ENCODE assay signal across 8 cellular contexts in genomic region chr19:35000647-35001501, GRCh38. TPM values are rescaled to one million over a fixed set of nuclear protein-coding genes. Genes with fewer than 3 reads are reported as not detected.
A peak's percentile ranks its signal among the peaks of the same experiment; 100 is the strongest.
DNase-seq lines count a peak whose midpoint lies in the region; ATAC-seq and TF ChIP-seq lines count a peak whose summit lies in the region.

No MANE protein-coding gene starts in this region.

- intact Hi-C loops in esophagus muscularis mucosa (cut with DNase I) (no loop called here), tibial artery (cut with DNase I; ENCODE audit: low total_unique reads) (no loop called here)

- peak overlapping the region; percentile 60 for H3K4me3 ChIP-seq in BE2C (ENCODE audit: low read depth, low read length)
- H3K4me3 ChIP-seq in esophagus muscularis mucosa = peak overlapping the region; percentile 97 to 99 (median 98)
- peak overlapping the region; percentile 98 to 99 for H3K4me3 ChIP-seq in tibial artery

- no peak for TF ChIP-seq EP300 in esophagus muscularis mucosa (IDR thresholded peaks at IDR 0.05)

- H3K27me3 Mint-ChIP-seq in natural killer cell treated with Interleukin-12 subunit alpha and Interleukin-12 subunit beta and Interleukin-15 and Interleukin-18, amount 100 ng/mL, for 72 hours = no peaks in the 10 kb centered on the region

- peaks cover 45 to 56% of the 10 kb centered on the region in 2 donors for H3K4me1 Mint-ChIP-seq in natural killer cell treated with Interleukin-12 subunit alpha and Interleukin-12 subunit beta and Interleukin-15 and Interleukin-18, amount 100 ng/mL, for 72 hours (ENCODE audit: low read depth in 2 of 2)

- TF ChIP-seq CTCF in BE2C (IDR thresholded peaks at IDR 0.05; ENCODE audit: low read depth, low read length) = no peak
- no peak for TF ChIP-seq CTCF in esophagus muscularis mucosa (IDR thresholded peaks at IDR 0.05)
- no peak for TF ChIP-seq CTCF in tibial artery (IDR thresholded peaks at IDR 0.05)

- ATAC-seq in GM19455 (IDR thresholded peaks at IDR 0.05; ENCODE audit: unreplicated experiment) = peak; percentile 31
- peak; percentile 1 to 32 for ATAC-seq in natural killer cell treated with Interleukin-12 subunit alpha and Interleukin-12 subunit beta and Interleukin-15 and Interleukin-18, amount 100 ng/mL, for 72 hours

- no peaks in the 10 kb centered on the region for H3K4me1 ChIP-seq in BE2C
- H3K4me1 ChIP-seq in esophagus muscularis mucosa = peaks cover 62 to 78% (median 71%) of the 10 kb centered on the region in 4 donors
- H3K4me1 ChIP-seq in tibial artery = peaks cover 0 to 44% (median 29%) of the 10 kb centered on the region in 4 donors

- TF ChIP-seq POLR2A in esophagus muscularis mucosa (IDR thresholded peaks at IDR 0.05; ENCODE audit: low read depth) = no peak

- H3K4me3 Mint-ChIP-seq in natural killer cell treated with Interleukin-12 subunit alpha and Interleukin-12 subunit beta and Interleukin-15 and Interleukin-18, amount 100 ng/mL, for 72 hours = peak overlapping the region; percentile 96

- no peaks in the 10 kb centered on the region for H3K27me3 ChIP-seq in BE2C
- H3K27me3 ChIP-seq in esophagus muscularis mucosa = no peaks in the 10 kb centered on the region
- no peaks in the 10 kb centered on the region for H3K27me3 ChIP-seq in tibial artery

- H3K36me3 Mint-ChIP-seq in natural killer cell treated with Interleukin-12 subunit alpha and Interleukin-12 subunit beta and Interleukin-15 and Interleukin-18, amount 100 ng/mL, for 72 hours = peaks cover 6% of the 10 kb centered on the region

- 1% methylated on average over 29 of the region's 46 CpGs for WGBS in esophagus muscularis mucosa

- H3K9me3 ChIP-seq in BE2C (no peaks in the 10 kb centered on the region), esophagus muscularis mucosa (no peaks in the 10 kb centered on the region), tibial artery (no peaks in the 10 kb centered on the region)

- H3K36me3 ChIP-seq in BE2C = peaks cover 5% of the 10 kb centered on the region
- peaks cover 0 to 28% (median 10%) of the 10 kb centered on the region in 4 donors for H3K36me3 ChIP-seq in esophagus muscularis mucosa
- H3K36me3 ChIP-seq in tibial artery = peaks cover 0 to 19% (median 3%) of the 10 kb centered on the region in 3 donors

- H3K27ac ChIP-seq in esophagus muscularis mucosa (replicated peaks in 1 of 4) (peak overlapping the region; percentile 93 to 100 (median 99)), tibial artery (peak overlapping the region; percentile 89 to 99)

- H3K9me3 Mint-ChIP-seq in natural killer cell treated with Interleukin-12 subunit alpha and Interleukin-12 subunit beta and Interleukin-15 and Interleukin-18, amount 100 ng/mL, for 72 hours = no peaks in the 10 kb centered on the region

- peak; percentile 33 for DNase-seq in BE2C
- peak; percentile 82 for DNase-seq in NCI-H748 (lab: John Stamatoyannopoulos, UW; ENCODE audit: unreplicated experiment)
- DNase-seq in activated T-cell treated with anti-CD3 and anti-CD28 coated beads for 24 hours (ENCODE audit: low read depth) = peak; percentile 49
- no peak for DNase-seq in esophagus muscularis mucosa (ENCODE audit: extremely low spot score)
- DNase-seq in natural killer cell treated with Interleukin-12 subunit alpha and Interleukin-12 subunit beta and Interleukin-15 and Interleukin-18, amount 100 ng/mL, for 72 hours (ENCODE audit: low spot score) = no peak
- no peak for DNase-seq in tibial artery
- no peak for DNase-seq in effector CD8-positive, alpha-beta T cell (lab: John Stamatoyannopoulos, UW)

- peak overlapping the region; percentile 84 to 91 for H3K27ac Mint-ChIP-seq in natural killer cell treated with Interleukin-12 subunit alpha and Interleukin-12 subunit beta and Interleukin-15 and Interleukin-18, amount 100 ng/mL, for 72 hours

RNA-seq across cellular contexts. Expression of gene GRAMD1A, which starts 0.8 kb away (rescaled TPM):
- polyA plus RNA-seq in BE2C (2012; ENCODE audit: insufficient read depth, insufficient read length, low read depth) = 149 TPM
- total RNA-seq in esophagus muscularis mucosa = 10 to 100 TPM; 27.8 to 55.3 (median 52.1) TPM
- total RNA-seq in natural killer cell treated with Interleukin-12 subunit alpha and Interleukin-12 subunit beta and Interleukin-15 and Interleukin-18, amount 100 ng/mL, for 72 hours = 100 to 1,000 TPM in 1 of 2 donors, 10 to 100 TPM in 1; 57.8 to 106 TPM

RNA-seq across cellular contexts. Expression of gene SCN1B, which starts 29.4 kb away (rescaled TPM):
- polyA plus RNA-seq in BE2C (2012; ENCODE audit: insufficient read depth, insufficient read length, low read depth) = 3.0 TPM
- total RNA-seq in esophagus muscularis mucosa = 10 to 100 TPM in 3 of 4 donors, 1 to 10 TPM in 1; 8.3 to 15.7 (median 12.8) TPM
- total RNA-seq in natural killer cell treated with Interleukin-12 subunit alpha and Interleukin-12 subunit beta and Interleukin-15 and Interleukin-18, amount 100 ng/mL, for 72 hours = under 1 TPM; 0.52 to 0.95 TPM

RNA-seq across cellular contexts. Expression of gene ZNF792, which starts 36.8 kb away (rescaled TPM):
- polyA plus RNA-seq in BE2C (2012; ENCODE audit: insufficient read depth, insufficient read length, low read depth) = 22.6 TPM
- 1 to 10 TPM; 4.6 to 8.4 (median 6.4) TPM for total RNA-seq in esophagus muscularis mucosa
- 1 to 10 TPM; 7.7 to 8.2 TPM for total RNA-seq in natural killer cell treated with Interleukin-12 subunit alpha and Interleukin-12 subunit beta and Interleukin-15 and Interleukin-18, amount 100 ng/mL, for 72 hours

RNA-seq across cellular contexts. Expression of gene HPN, which starts 40.6 kb away (rescaled TPM):
- not detected for polyA plus RNA-seq in BE2C (2012; ENCODE audit: insufficient read depth, insufficient read length, low read depth)
- under 1 TPM in 3 of 4 donors, not detected in 1; 0.33 to 0.86 (median 0.58) TPM for total RNA-seq in esophagus muscularis mucosa
- under 1 TPM in 1 of 2 donors, not detected in 1; 0.31 TPM for total RNA-seq in natural killer cell treated with Interleukin-12 subunit alpha and Interleukin-12 subunit beta and Interleukin-15 and Interleukin-18, amount 100 ng/mL, for 72 hours

Comparison
In these comparisons a context has a peak if more than half of its experiments do, and no peak if none do; other contexts are left out.
1. DNase-seq: peak in BE2C (single experiment), NCI-H748 (single experiment) and activated T-cell treated with anti-CD3 and anti-CD28 coated beads for 24 hours (single experiment); none in esophagus muscularis mucosa (single experiment), natural killer cell treated with Interleukin-12 subunit alpha and Interleukin-12 subunit beta and Interleukin-15 and Interleukin-18, amount 100 ng/mL, for 72 hours (single experiment), tibial artery (0 of 2) and effector CD8-positive, alpha-beta T cell (single experiment).
2. RNA of gene SCN1B, which starts 29.4 kb away (total RNA-seq): 8.3 to 15.7 TPM in esophagus muscularis mucosa; 0.52 to 0.95 TPM in natural killer cell treated with Interleukin-12 subunit alpha and Interleukin-12 subunit beta and Interleukin-15 and Interleukin-18, amount 100 ng/mL, for 72 hours; every median in the first group is over 4 times any median in the second.
3. Peak in every context shown above with its lines, with median percentiles within 50 percentile points of each other: H3K4me3 ChIP-seq.